Comparison of ENCODE assay signal across 1 cellular context in the genomic region with DNA sequence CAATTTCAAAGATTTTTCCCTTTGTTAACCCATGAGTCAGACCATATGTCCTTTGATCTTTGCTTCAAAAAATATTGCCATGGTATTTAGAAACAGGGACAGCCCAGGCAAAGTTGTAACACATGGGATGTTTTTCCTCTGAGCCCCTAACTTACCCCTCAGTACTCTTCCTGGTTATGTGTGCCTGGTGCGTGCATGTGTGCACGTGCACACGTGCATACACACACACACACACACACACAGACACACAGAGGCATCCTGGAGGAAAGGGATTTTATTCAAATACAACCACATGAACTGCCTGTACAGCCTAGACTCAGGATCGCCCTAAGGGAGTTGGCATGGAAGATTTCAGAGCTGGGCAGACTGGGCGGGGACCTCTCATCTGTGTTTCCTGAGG.
TF ChIP-seq lines count a peak whose summit lies in the region.

No MANE protein-coding gene starts in this region.

TF ChIP-seq in HepG2, 621 proteins besides CTCF, POLR2A, EP300 and RAD21 (continued from another document):
- TF ChIP-seq, protein P1, sequence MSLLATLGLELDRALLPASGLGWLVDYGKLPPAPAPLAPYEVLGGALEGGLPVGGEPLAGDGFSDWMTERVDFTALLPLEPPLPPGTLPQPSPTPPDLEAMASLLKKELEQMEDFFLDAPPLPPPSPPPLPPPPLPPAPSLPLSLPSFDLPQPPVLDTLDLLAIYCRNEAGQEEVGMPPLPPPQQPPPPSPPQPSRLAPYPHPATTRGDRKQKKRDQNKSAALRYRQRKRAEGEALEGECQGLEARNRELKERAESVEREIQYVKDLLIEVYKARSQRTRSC (CRISPR knock-in tag; IDR thresholded peaks at IDR 0.05; ENCODE audit: low read depth) = no peak
- no peak for TF ChIP-seq TBX3 (IDR thresholded peaks at IDR 0.05; ENCODE audit: borderline replicate concordance)
- TF ChIP-seq SIN3B (IDR thresholded peaks at IDR 0.05; ENCODE audit: low read length) = no peak
- TF ChIP-seq BHLHE40 (IDR thresholded peaks at IDR 0.05; ENCODE audit: low read length) = peak; percentile 91
